Comparison of ENCODE assay signal across 2 cellular contexts in the genomic region with DNA sequence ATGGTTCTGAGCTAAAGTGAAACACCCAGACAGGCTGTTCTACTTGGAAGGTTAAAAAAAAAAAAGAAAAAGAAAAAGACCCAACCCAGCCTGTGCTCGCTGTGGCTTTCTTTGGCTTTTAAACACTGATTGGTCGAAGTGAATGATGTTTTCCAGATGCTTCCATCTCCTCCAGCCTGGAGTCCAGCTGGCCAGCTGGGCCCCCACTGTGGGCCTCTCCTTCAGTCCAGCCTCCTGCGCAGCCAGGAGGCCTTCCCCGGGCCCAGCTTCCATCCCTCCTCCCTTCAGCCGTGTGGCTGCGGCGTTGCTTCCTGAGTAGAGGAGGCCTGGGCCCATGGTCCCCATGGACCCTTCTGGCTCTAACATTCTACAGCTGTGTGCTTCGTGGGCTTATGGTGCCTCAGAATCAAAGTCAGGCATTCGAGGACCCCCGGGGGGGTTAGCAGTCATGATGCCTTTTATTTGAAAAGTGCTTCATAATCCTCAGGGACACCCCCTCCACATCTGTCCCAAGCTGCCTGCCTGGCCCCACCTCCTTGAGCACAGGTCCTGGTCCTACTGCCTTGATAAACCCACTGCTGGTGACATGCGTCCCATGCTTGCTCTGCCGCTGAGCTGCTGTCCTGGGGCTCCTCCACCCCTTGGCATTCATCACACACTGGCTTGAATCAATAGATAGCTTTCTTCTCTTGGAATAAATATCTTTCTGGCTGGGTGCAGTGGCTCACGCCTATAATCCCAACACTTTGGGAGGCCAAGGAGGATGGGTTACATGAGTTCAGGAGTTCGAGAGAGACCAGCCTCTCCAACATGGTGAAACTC.
TF ChIP-seq lines count a peak whose summit lies in the region.

No MANE protein-coding gene starts in this region.

TF ChIP-seq in liver, 16 proteins besides CTCF, POLR2A, EP300 and RAD21:
- TF ChIP-seq YY1 (IDR thresholded peaks at IDR 0.05) (no peak), NR2F2 (IDR thresholded peaks at IDR 0.05) (peak; percentile 48)
TF ChIP-seq in liver: peak in this region for 1.

TF ChIP-seq in HepG2, 621 proteins besides CTCF, POLR2A, EP300 and RAD21:
- TF ChIP-seq TOE1 (CRISPR knock-in tag; IDR thresholded peaks at IDR 0.05) (no peak), NCOA2 (CRISPR knock-in tag; IDR thresholded peaks at IDR 0.05) (no peak), KDM6A (CRISPR knock-in tag; IDR thresholded peaks at IDR 0.05; ENCODE audit: low read depth) (no peak)
- TF ChIP-seq, protein P1, sequence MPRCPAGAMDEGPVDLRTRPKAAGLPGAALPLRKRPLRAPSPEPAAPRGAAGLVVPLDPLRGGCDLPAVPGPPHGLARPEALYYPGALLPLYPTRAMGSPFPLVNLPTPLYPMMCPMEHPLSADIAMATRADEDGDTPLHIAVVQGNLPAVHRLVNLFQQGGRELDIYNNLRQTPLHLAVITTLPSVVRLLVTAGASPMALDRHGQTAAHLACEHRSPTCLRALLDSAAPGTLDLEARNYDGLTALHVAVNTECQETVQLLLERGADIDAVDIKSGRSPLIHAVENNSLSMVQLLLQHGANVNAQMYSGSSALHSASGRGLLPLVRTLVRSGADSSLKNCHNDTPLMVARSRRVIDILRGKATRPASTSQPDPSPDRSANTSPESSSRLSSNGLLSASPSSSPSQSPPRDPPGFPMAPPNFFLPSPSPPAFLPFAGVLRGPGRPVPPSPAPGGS (CRISPR knock-in tag; IDR thresholded peaks at IDR 0.05): no peak
